ENCODE assay signal across 1 cellular context in genomic region chr11:118914178-118914918, GRCh38.
A peak's percentile ranks its signal among the peaks of the same experiment; 100 is the strongest.
TF ChIP-seq lines count a peak whose summit lies in the region.

No MANE protein-coding gene starts in this region.

TF ChIP-seq in HepG2, 621 proteins besides CTCF, POLR2A, EP300 and RAD21 (continued from another document):
- TF ChIP-seq E2F1 (CRISPR knock-in tag; IDR thresholded peaks at IDR 0.05) (no peak), JUND (CRISPR knock-in tag; IDR thresholded peaks at IDR 0.05) (no peak), ZNF280B (CRISPR knock-in tag; IDR thresholded peaks at IDR 0.05; ENCODE audit: borderline replicate concordance) (no peak), MAX (IDR thresholded peaks at IDR 0.05) (no peak), HIC2 (CRISPR knock-in tag; IDR thresholded peaks at IDR 0.05; ENCODE audit: low read depth) (peak; percentile 66), ZNF34 (CRISPR knock-in tag; IDR thresholded peaks at IDR 0.05; ENCODE audit: borderline replicate concordance) (no peak), ZNF329 (CRISPR knock-in tag; IDR thresholded peaks at IDR 0.05; ENCODE audit: low read depth) (no peak), ZFP91 (CRISPR knock-in tag; IDR thresholded peaks at IDR 0.05; ENCODE audit: borderline replicate concordance) (peak; percentile 39; the same call in 1 of the 2 replicates), CERS6 (CRISPR knock-in tag; IDR thresholded peaks at IDR 0.05) (no peak), ZNF382 (CRISPR knock-in tag; IDR thresholded peaks at IDR 0.05; ENCODE audit: borderline replicate concordance) (no peak), ZNF75D (CRISPR knock-in tag; IDR thresholded peaks at IDR 0.05; ENCODE audit: borderline replicate concordance) (no peak), ZNF557 (CRISPR knock-in tag; IDR thresholded peaks at IDR 0.05) (no peak), HDAC2 (CRISPR knock-in tag; IDR thresholded peaks at IDR 0.05) (no peak), AFF4 (CRISPR knock-in tag; IDR thresholded peaks at IDR 0.05) (no peak), ZFP36 (IDR thresholded peaks at IDR 0.05; ENCODE audit: borderline replicate concordance, low read depth, low read length, partially characterized antibody) (no peak), ZNF878 (CRISPR knock-in tag; IDR thresholded peaks at IDR 0.05) (no peak), ZNF207 (IDR thresholded peaks at IDR 0.05; ENCODE audit: borderline replicate concordance) (no peak), AGO2 (optimal IDR thresholded peaks at IDR 0.05; ENCODE audit: low read depth, low read length) (peak; percentile 45), ZNF121 (CRISPR knock-in tag; IDR thresholded peaks at IDR 0.05) (no peak), MYC (CRISPR knock-in tag; IDR thresholded peaks at IDR 0.05; ENCODE audit: borderline replicate concordance) (no peak), SMYD3 (CRISPR knock-in tag; IDR thresholded peaks at IDR 0.05) (no peak), ZNF687 (CRISPR knock-in tag; IDR thresholded peaks at IDR 0.05) (peak; percentile 81), ZNF691 (CRISPR knock-in tag; IDR thresholded peaks at IDR 0.05; ENCODE audit: borderline replicate concordance, low read depth) (no peak), ZC3H4 (CRISPR knock-in tag; IDR thresholded peaks at IDR 0.05; ENCODE audit: borderline replicate concordance) (no peak), LCORL (IDR thresholded peaks at IDR 0.05) (no peak), LCORL (CRISPR knock-in tag; IDR thresholded peaks at IDR 0.05) (0 out of 2 replicates have a peak, but pooled peaks have one; percentile 22), ZNF414 (CRISPR knock-in tag; IDR thresholded peaks at IDR 0.05) (no peak), THAP8 (CRISPR knock-in tag; IDR thresholded peaks at IDR 0.05; ENCODE audit: borderline replicate concordance) (no peak), XRCC5 (optimal IDR thresholded peaks at IDR 0.05; ENCODE audit: low read length) (peak; percentile 72), SOX6 (IDR thresholded peaks at IDR 0.05) (no peak), SOX6 (CRISPR knock-in tag; IDR thresholded peaks at IDR 0.05) (0 out of 2 replicates have a peak, but pooled peaks have one; percentile 15), HDAC1 (CRISPR knock-in tag; IDR thresholded peaks at IDR 0.05) (no peak), ARHGAP35 (CRISPR knock-in tag; IDR thresholded peaks at IDR 0.05; ENCODE audit: borderline replicate concordance) (no peak)
TF ChIP-seq in HepG2: peak in this region for 17.
